Comparison of ENCODE assay signal across 8 cellular contexts in the genomic region with DNA sequence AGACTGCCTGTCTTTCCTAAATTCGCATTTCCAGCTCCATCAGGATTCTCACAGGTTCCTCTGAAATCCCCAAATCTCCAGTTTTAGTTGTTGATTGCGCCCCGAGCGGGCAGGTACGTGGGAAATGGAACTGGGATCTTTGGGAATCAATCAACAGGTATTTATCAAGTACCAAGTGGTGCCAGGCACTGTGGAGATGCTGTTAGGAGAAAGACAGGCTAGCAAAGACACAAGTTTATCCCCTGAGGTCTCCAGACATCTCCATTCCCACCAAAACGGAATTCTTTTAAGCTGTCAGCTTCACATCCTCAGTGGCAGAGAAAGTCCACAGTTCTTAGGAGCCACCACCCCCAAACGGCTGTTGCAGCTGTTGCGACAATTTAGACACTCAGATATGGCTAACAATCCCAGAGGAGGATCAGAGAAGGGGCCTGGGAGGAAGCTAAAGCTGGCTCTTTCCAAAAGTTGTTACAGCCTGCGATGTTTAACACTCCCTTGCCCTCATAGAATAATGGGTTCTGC. TPM values are rescaled to one million over a fixed set of nuclear protein-coding genes. Genes with fewer than 3 reads are reported as not detected.
DNase-seq lines count a peak whose midpoint lies in the region; ATAC-seq and TF ChIP-seq lines count a peak whose summit lies in the region.

No MANE protein-coding gene starts in this region.

- intact Hi-C loops in CD4-positive, alpha-beta T cell (cut with DNase I, micrococcal nuclease), result loop anchor here in 1 of 2 experiments (2.0 to 10.0 kb wide), 2 partner anchors 177 to 353 kb away; partner anchors contain the start of genes AAAS and TARBP2

- H3K4me1 Mint-ChIP-seq in CD4-positive, alpha-beta T cell (ENCODE audit: low read depth), result peaks cover 27% of the 10 kb centered on the region
- H3K4me1 Mint-ChIP-seq in glutamatergic neuron (ENCODE audit: low read depth, unreplicated experiment) (peaks cover 22% of the 10 kb centered on the region), progenitor cell of endocrine pancreas (ENCODE audit: low read depth) (peaks cover 24% of the 10 kb centered on the region)

- peaks cover 17% of the 10 kb centered on the region for H3K27me3 Mint-ChIP-seq in CD4-positive, alpha-beta T cell
- H3K27me3 Mint-ChIP-seq in glutamatergic neuron (ENCODE audit: unreplicated experiment) (peaks cover 4% of the 10 kb centered on the region), progenitor cell of endocrine pancreas (peaks cover 13% of the 10 kb centered on the region)

- H3K9me3 Mint-ChIP-seq in CD4-positive, alpha-beta T cell, result no peaks in the 10 kb centered on the region
- peaks cover 14% of the 10 kb centered on the region for H3K9me3 Mint-ChIP-seq in glutamatergic neuron (ENCODE audit: unreplicated experiment)
- H3K9me3 Mint-ChIP-seq in progenitor cell of endocrine pancreas (ENCODE audit: low read depth), result no peaks in the 10 kb centered on the region

- peak overlapping the region; percentile 75 for H3K4me3 ChIP-seq in SJCRH30

- H3K27me3 ChIP-seq in CD4-positive, alpha-beta T cell (ENCODE audit: control insufficient read depth, insufficient read depth, low read length), result peaks cover 18% of the 10 kb centered on the region
- no peaks in the 10 kb centered on the region for H3K27me3 ChIP-seq in SJCRH30

- H3K36me3 ChIP-seq in SJCRH30, result peaks cover 5% of the 10 kb centered on the region; the same call in 1 of the 2 replicates

- no peak for DNase-seq in CD4-positive, alpha-beta T cell
- DNase-seq in SJCRH30, result peak; percentile 67 to 81
- no peak for DNase-seq in glutamatergic neuron
- DNase-seq in progenitor cell of endocrine pancreas (ENCODE audit: low spot score, unreplicated experiment), result no peak
- DNase-seq in RKO (ENCODE audit: low spot score), result no peak
- DNase-seq in GDM1 (lab: John Stamatoyannopoulos, UW), result no peak

- no peaks in the 10 kb centered on the region for H3K9me3 ChIP-seq in CD4-positive, alpha-beta T cell (ENCODE audit: control insufficient read depth, low read length)
- no peaks in the 10 kb centered on the region for H3K9me3 ChIP-seq in SJCRH30 (replicated peaks)

- no peak overlapping the region for H3K27ac Mint-ChIP-seq in CD4-positive, alpha-beta T cell
- H3K27ac Mint-ChIP-seq in glutamatergic neuron (ENCODE audit: unreplicated experiment), result peak overlapping the region; percentile 87
- H3K27ac Mint-ChIP-seq in progenitor cell of endocrine pancreas, result peak overlapping the region; percentile 59

- TF ChIP-seq CTCF in CD4-positive, alpha-beta T cell (IDR thresholded peaks at IDR 0.05), result no peak
- TF ChIP-seq CTCF in glutamatergic neuron (IDR thresholded peaks at IDR 0.05; ENCODE audit: partially characterized antibody, unreplicated experiment) (no peak), progenitor cell of endocrine pancreas (IDR thresholded peaks at IDR 0.05; ENCODE audit: unreplicated experiment) (no peak)

- CTCF ChIA-PET in CD4-positive, alpha-beta T cell (lab: Charles Lee), result interaction anchor here (0.9 to 2.7 kb wide), 3 partner anchors 53 to 134 kb away, joined by 3 to 25 read pairs (median 3); no protein-coding TSS in a partner anchor

- H3K36me3 Mint-ChIP-seq in CD4-positive, alpha-beta T cell (ENCODE audit: low read depth), result peaks cover 25% of the 10 kb centered on the region
- H3K36me3 Mint-ChIP-seq in glutamatergic neuron (ENCODE audit: unreplicated experiment) (no peaks in the 10 kb centered on the region), progenitor cell of endocrine pancreas (ENCODE audit: insufficient read depth) (peaks cover 7% of the 10 kb centered on the region)

- H3K4me3 Mint-ChIP-seq in CD4-positive, alpha-beta T cell, result peak overlapping the region; percentile 70
- H3K4me3 Mint-ChIP-seq in glutamatergic neuron (ENCODE audit: unreplicated experiment) (peak overlapping the region; percentile 84), progenitor cell of endocrine pancreas (ENCODE audit: low read depth) (peak overlapping the region; percentile 91)

- POLR2A ChIA-PET in CD4-positive, alpha-beta T cell (lab: Charles Lee), result interaction anchor here (1.1 to 2.9 kb wide), 5 partner anchors 11 to 177 kb away, joined by 3 to 26 read pairs (median 7); partner anchors contain the start of gene TARBP2

- H3K27ac ChIP-seq in CD4-positive, alpha-beta T cell (ENCODE audit: low read depth, low read length), result no peak overlapping the region
- H3K27ac ChIP-seq in SJCRH30, result peak overlapping the region; percentile 82

- ATAC-seq in CD4-positive, alpha-beta T cell (ENCODE audit: poor library complexity), result no peak
- no peak for ATAC-seq in HG02981 (IDR thresholded peaks at IDR 0.05; ENCODE audit: unreplicated experiment)
- no peak for ATAC-seq in GM18498 (IDR thresholded peaks at IDR 0.05; ENCODE audit: unreplicated experiment)

- H3K4me1 ChIP-seq in SJCRH30, result peaks cover 5% of the 10 kb centered on the region; the same call in 1 of the 2 replicates

RNA-seq across cellular contexts. Expression of gene ATP5MC2, which starts 1.8 kb away (rescaled TPM):
- 100 to 1,000 TPM; 235 to 245 TPM for total RNA-seq in CD4-positive, alpha-beta T cell
- 433 and 480 TPM in 2 replicates for total RNA-seq in SJCRH30 (2014; rRNA removed; shearing (Covaris generic))
- total RNA-seq in glutamatergic neuron (ENCODE audit: unreplicated experiment), result 283 TPM
- total RNA-seq in progenitor cell of endocrine pancreas, result 316 and 327 TPM in 2 replicates

RNA-seq across cellular contexts. Expression of gene CALCOCO1, which starts 49.6 kb away (rescaled TPM):
- total RNA-seq in CD4-positive, alpha-beta T cell, result 10 to 100 TPM; 66.8 to 69.3 TPM
- total RNA-seq in SJCRH30 (2014; rRNA removed; shearing (Covaris generic)), result 18.2 and 20.3 TPM in 2 replicates
- 151 TPM for total RNA-seq in glutamatergic neuron (ENCODE audit: unreplicated experiment)
- total RNA-seq in progenitor cell of endocrine pancreas, result 89.5 and 101 TPM in 2 replicates

RNA-seq across cellular contexts. Expression of gene ATF7, which starts 51.5 kb away (rescaled TPM):
- 10 to 100 TPM; 13.3 to 14.3 TPM for total RNA-seq in CD4-positive, alpha-beta T cell
- 9.9 and 13.3 TPM in 2 replicates for total RNA-seq in SJCRH30 (2014; rRNA removed; shearing (Covaris generic))
- total RNA-seq in glutamatergic neuron (ENCODE audit: unreplicated experiment), result 36.0 TPM
- 47.5 and 51.7 TPM in 2 replicates for total RNA-seq in progenitor cell of endocrine pancreas

Comparison
In these comparisons a context has a peak if more than half of its experiments do, and no peak if none do; other contexts are left out.
1. DNase-seq: peak in SJCRH30 (2 of 2); none in CD4-positive, alpha-beta T cell (0 of 10), glutamatergic neuron (single experiment), progenitor cell of endocrine pancreas (single experiment), RKO (single experiment) and GDM1 (single experiment).
2. Peak in every context shown above with its lines, with median percentiles within 50 percentile points of each other: H3K4me3 Mint-ChIP-seq.